Comparison of ENCODE assay signal across 17 cellular contexts in the genomic region with DNA sequence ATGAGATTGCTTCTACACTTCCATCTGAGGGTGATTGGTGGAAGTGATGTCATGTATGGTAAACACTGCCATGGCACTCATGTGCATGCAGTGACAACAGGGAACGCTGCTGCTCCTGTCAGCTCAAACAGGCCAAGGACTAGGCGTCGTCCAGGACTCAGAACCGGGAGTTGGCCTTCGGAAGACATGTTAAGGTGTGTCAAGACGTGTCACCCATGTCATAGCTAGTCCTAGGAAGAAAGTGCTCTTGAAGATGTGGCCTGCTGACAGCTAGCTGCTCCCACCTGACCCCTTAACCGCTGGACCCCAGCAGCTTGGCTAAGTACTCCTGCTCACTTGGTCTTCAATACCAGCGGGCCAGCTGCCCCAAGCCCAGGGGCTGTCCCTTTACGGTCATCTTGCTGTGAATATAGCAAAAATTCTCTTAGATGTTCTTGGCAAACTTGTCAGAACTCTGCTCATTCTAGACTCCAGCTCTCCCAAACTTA. TPM values are rescaled to one million over a fixed set of nuclear protein-coding genes. Genes with fewer than 3 reads are reported as not detected.
"Had no signal": no experiment of that assay in that cellular context is flagged by ENCODE, and none has a peak within 500 bp of the region (broad histone marks: within the 10 kb centered on the region; RNA-seq: fewer than 3 reads in every experiment).

No MANE protein-coding gene starts in this region.

- H3K4me3 ChIP-seq: dorsolateral prefrontal cortex, esophagus muscularis mucosa, SJCRH30, skin epidermis had no signal

- H3K27me3 ChIP-seq: brain microvascular endothelial cell, dorsolateral prefrontal cortex, esophagus muscularis mucosa, SJCRH30 had no signal

- ATAC-seq: activated CD4-positive, CD25-positive, alpha-beta regulatory T cell treated with anti-CD3 and anti-CD28 coated beads, Interleukin-2, amount 50 U/mL, for 24 hours; natural killer cell; stimulated activated effector memory CD8-positive, alpha-beta T cell treated with anti-CD3 and anti-CD28 coated beads, Interleukin-12 subunit alpha, Interleukin-12 subunit beta, amount 100 ng/mL, for 72 hours had no signal

- H3K36me3 Mint-ChIP-seq: natural killer cell; stimulated activated effector memory CD8-positive, alpha-beta T cell treated with anti-CD3 and anti-CD28 coated beads, Interleukin-12 subunit alpha, Interleukin-12 subunit beta, amount 100 ng/mL, for 72 hours; type B pancreatic cell had no signal

- H3K27ac Mint-ChIP-seq: activated T-helper 2 cell treated with anti-CD3 and anti-CD28 coated beads, Interferon-gamma antibody, Interleukin-2, Interleukin-4, amounts not matched to agents 10 μg/mL and 5 μg/mL and 100 μg/mL, durations not matched to agents 14 hours and 24 hours and 36 hours; natural killer cell; stimulated activated effector memory CD8-positive, alpha-beta T cell treated with anti-CD3 and anti-CD28 coated beads, Interleukin-12 subunit alpha, Interleukin-12 subunit beta, amount 100 ng/mL, for 72 hours; type B pancreatic cell had no signal

- H3K27me3 Mint-ChIP-seq: type B pancreatic cell had no signal

- H3K9me3 Mint-ChIP-seq: activated T-helper 2 cell treated with anti-CD3 and anti-CD28 coated beads, Interferon-gamma antibody, Interleukin-2, Interleukin-4, amounts not matched to agents 10 μg/mL and 5 μg/mL and 100 μg/mL, durations not matched to agents 14 hours and 24 hours and 36 hours; natural killer cell; stimulated activated effector memory CD8-positive, alpha-beta T cell treated with anti-CD3 and anti-CD28 coated beads, Interleukin-12 subunit alpha, Interleukin-12 subunit beta, amount 100 ng/mL, for 72 hours; type B pancreatic cell had no signal

- H3K4me1 Mint-ChIP-seq: natural killer cell; stimulated activated effector memory CD8-positive, alpha-beta T cell treated with anti-CD3 and anti-CD28 coated beads, Interleukin-12 subunit alpha, Interleukin-12 subunit beta, amount 100 ng/mL, for 72 hours had no signal

- H3K4me3 Mint-ChIP-seq: natural killer cell; stimulated activated effector memory CD8-positive, alpha-beta T cell treated with anti-CD3 and anti-CD28 coated beads, Interleukin-12 subunit alpha, Interleukin-12 subunit beta, amount 100 ng/mL, for 72 hours; type B pancreatic cell had no signal

- H3K9me3 ChIP-seq: esophagus muscularis mucosa, SJCRH30 had no signal

- H3K36me3 ChIP-seq: brain microvascular endothelial cell, esophagus muscularis mucosa, SJCRH30 had no signal

- DNase-seq: activated naive CD4-positive, alpha-beta T cell treated with anti-CD3 and anti-CD28 coated beads, Interleukin-2, amount 50 U/mL, for 16 hours; amniotic stem cell; brain microvascular endothelial cell; dorsolateral prefrontal cortex; foreskin fibroblast; head of caudate nucleus; islet precursor cell; natural killer cell; SJCRH30; substantia nigra had no signal

- H3K27ac ChIP-seq: brain microvascular endothelial cell, SJCRH30 had no signal

RNA-seq across cellular contexts. Expression of a gene that starts 6.3 kb away (rescaled TPM):
- total RNA-seq: activated T-helper 2 cell treated with anti-CD3 and anti-CD28 coated beads, Interferon-gamma antibody, Interleukin-2, Interleukin-4, amounts not matched to agents 10 μg/mL and 5 μg/mL and 100 μg/mL, durations not matched to agents 14 hours and 24 hours and 36 hours; T-helper 2 cell treated with Interferon-gamma antibody and Interleukin-4, amounts not matched to agents 100 ng/mL and 5 ng/mL, for 36 hours had no signal
